8 cellular contexts compared by ENCODE assay signal in genomic region chr3:149239357-149239936, GRCh38. TPM values are rescaled to one million over a fixed set of nuclear protein-coding genes. Genes with fewer than 3 reads are reported as not detected.
"Had no signal": no experiment of that assay in that cellular context is flagged by ENCODE, and none has a peak within 500 bp of the region (broad histone marks: within the 10 kb centered on the region; RNA-seq: fewer than 3 reads in every experiment).

No MANE protein-coding gene starts in this region.

- H3K27me3 Mint-ChIP-seq: IgD-negative memory B cell had no signal

- DNase-seq: GM23248, H7, Karpas-422, KBM-7 had no signal

- H3K4me3 ChIP-seq: GM23248 had no signal

- H3K27ac Mint-ChIP-seq: IgD-negative memory B cell had no signal

- H3K36me3 Mint-ChIP-seq: IgD-negative memory B cell had no signal

- H3K27ac ChIP-seq: GM23248, KMS-11 had no signal

- H2AFZ ChIP-seq: GM23248 had no signal

- H3K9ac ChIP-seq: GM23248, KMS-11 had no signal

- H3K4me3 Mint-ChIP-seq: IgD-negative memory B cell had no signal

- H3K4me2 ChIP-seq: KMS-11 had no signal

- FAIRE-seq: HTR-8/SVneo had no signal

RNA-seq across cellular contexts. Expression of gene CP, which starts 17.8 kb away (rescaled TPM):
- total RNA-seq: GM23248, HT-29 had no signal
- polyA plus RNA-seq: GM23248 had no signal
